ENCODE assay signal across 13 cellular contexts in the genomic region with DNA sequence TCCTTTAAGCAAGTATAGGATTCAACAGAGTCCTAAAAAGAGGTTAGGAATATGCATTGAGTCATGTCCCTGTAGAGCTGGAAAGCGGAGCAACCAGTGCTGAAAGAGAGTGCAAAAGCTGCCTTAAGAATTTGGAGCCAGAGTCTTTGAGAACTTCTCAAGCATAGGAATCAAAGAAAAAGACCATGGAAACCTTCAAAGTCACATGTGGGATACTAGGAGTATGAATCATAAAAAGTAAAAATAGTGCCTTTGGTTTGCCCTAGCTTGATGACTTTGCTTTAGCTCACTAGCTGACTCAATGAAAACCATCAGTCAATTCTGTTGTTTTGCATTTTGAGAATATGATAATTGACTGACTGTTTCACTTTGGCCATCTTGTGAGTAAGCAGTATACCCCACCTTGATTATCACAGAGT.
DNase-seq lines count a peak whose midpoint lies in the region; ATAC-seq and TF ChIP-seq lines count a peak whose summit lies in the region.
"Had no signal": no experiment of that assay in that cellular context is flagged by ENCODE, and none has a peak within 500 bp of the region (broad histone marks: within the 10 kb centered on the region; RNA-seq: fewer than 3 reads in every experiment).

No MANE protein-coding gene starts in this region.

- H3K9me1 ChIP-seq in IMR-90 (ENCODE audit: insufficient read depth, low read length): no peaks in the 10 kb centered on the region; the same call in 1 of the 2 replicates

- dilution Hi-C loops in IMR-90 (cut with HindIII; ENCODE audit: low sequenced_read_pairs, unreplicated experiment): no loop called here

- H3K4me1 Mint-ChIP-seq in activated T-cell treated with anti-CD3 and anti-CD28 coated beads, Interleukin-2, amount 50 U/mL, for 4 hours (ENCODE audit: low read depth): peaks cover 15% of the 10 kb centered on the region

- H3K4me3 Mint-ChIP-seq in activated T-cell treated with anti-CD3 and anti-CD28 coated beads, Interleukin-2, amount 50 U/mL, for 4 hours: no peak overlapping the region

- ATAC-seq in activated T-cell treated with anti-CD3 and anti-CD28 coated beads, Interleukin-2, amount 50 U/mL, for 4 hours: peak; percentile 97
- peak; percentile 90 for ATAC-seq in IMR-90 (ENCODE audit: low read depth)
- ATAC-seq in stimulated activated naive CD8-positive, alpha-beta T cell treated with anti-CD3 and anti-CD28 coated beads, Interleukin-15, Interleukin-2, amounts not matched to agents 100 U/mL and 50 U/mL, for 24 hours: peak; percentile 72
- ATAC-seq in Right ventricle myocardium inferior: no peak
- no peak for ATAC-seq in HG03039 (IDR thresholded peaks at IDR 0.05; ENCODE audit: unreplicated experiment)
- ATAC-seq: left lobe of liver had no signal

- H3K14ac ChIP-seq in IMR-90 (replicated peaks; ENCODE audit: low read depth, low read length): no peak overlapping the region; the same call in 1 of the 2 replicates

- H3K27ac ChIP-seq in IMR-90 (ENCODE audit: insufficient read depth, low read length): peak overlapping the region; percentile 45; the same call in 1 of the 2 replicates
- H3K27ac ChIP-seq: BLaER1 treated with 17β-estradiol and CSF1 and Interleukin-3, amounts not matched to agents 10 nM and 100 nM had no signal

- H3K18ac ChIP-seq in IMR-90 (ENCODE audit: low read depth, low read length): peak overlapping the region; percentile 45; the same call in 1 of the 2 replicates

- POLR2A ChIA-PET in IMR-90 (lab: Charles Lee; ENCODE audit: unreplicated experiment): no interaction called here

- H3K23ac ChIP-seq in IMR-90 (ENCODE audit: low read depth, low read length): no peak overlapping the region

- H3K79me1 ChIP-seq in IMR-90 (ENCODE audit: low read depth in 1 of 2, low read length in 2 of 2): peaks cover 0 to 4% of the 10 kb centered on the region in 2 experiments; a peak in 1 of 4 replicates

- intact Hi-C loops in IMR-90 (cut with micrococcal nuclease): loop anchor here (5.0 to 10.0 kb wide), 2 partner anchors 32 to 115 kb away; no protein-coding TSS in a partner anchor
- intact Hi-C loops in Right ventricle myocardium inferior (cut with DNase I): no loop called here

- TF ChIP-seq CTCF in IMR-90 (conservative IDR thresholded peaks at IDR 0.05; ENCODE audit: low read depth, low read length) (no peak), choroid plexus epithelial cell (conservative IDR thresholded peaks at IDR 0.05; ENCODE audit: low read depth, low read length) (no peak)

- H3K4me1 ChIP-seq in IMR-90 (ENCODE audit: control insufficient read depth, insufficient read depth, low read length): peaks cover 3% of the 10 kb centered on the region

- no peak overlapping the region for H4K5ac ChIP-seq in IMR-90 (ENCODE audit: low read depth, low read length)

- H3K36me3 Mint-ChIP-seq in activated T-cell treated with anti-CD3 and anti-CD28 coated beads, Interleukin-2, amount 50 U/mL, for 4 hours (ENCODE audit: insufficient read depth): no peaks in the 10 kb centered on the region

- peak overlapping the region; percentile 63; the same call in 1 of the 2 replicates for H3K4me2 ChIP-seq in IMR-90 (ENCODE audit: low read depth, low read length)

- H2AK5ac ChIP-seq in IMR-90 (ENCODE audit: low read depth, low read length): no peak overlapping the region

- no peaks in the 10 kb centered on the region for H3K36me3 ChIP-seq in IMR-90 (ENCODE audit: control insufficient read depth, insufficient read depth, low read length)
- H3K36me3 ChIP-seq: BLaER1 treated with 17β-estradiol and CSF1 and Interleukin-3, amounts not matched to agents 10 nM and 100 nM had no signal

- no peaks in the 10 kb centered on the region for H3K9me3 ChIP-seq in IMR-90 (ENCODE audit: control insufficient read depth, insufficient read depth, low read length)
- H3K9me3 ChIP-seq: BLaER1 treated with 17β-estradiol and CSF1 and Interleukin-3, amounts not matched to agents 10 nM and 100 nM had no signal

- no peak overlapping the region for H3K56ac ChIP-seq in IMR-90 (ENCODE audit: extremely low read depth, insufficient read depth, low read length)

- 20% methylated on average over 1 of the region's 1 CpG; no CpG with 5 or more reads in 1 of the 2 experiments for WGBS in IMR-90 (ENCODE audit: extremely low coverage in 2 of 2, insufficient read length in 1 of 2), 2 experiments

- H3K4ac ChIP-seq in IMR-90 (ENCODE audit: low read depth, low read length): peak overlapping the region; percentile 42; the same call in 1 of the 2 replicates

- no peak for TF ChIP-seq POLR2A in IMR-90 (IDR thresholded peaks at IDR 0.05; ENCODE audit: low read depth, low read length)

- H3K9ac ChIP-seq in IMR-90 (ENCODE audit: low read depth, low read length): no peak overlapping the region
- H3K9ac ChIP-seq: BLaER1 treated with 17β-estradiol and CSF1 and Interleukin-3, amounts not matched to agents 10 nM and 100 nM had no signal

- CTCF ChIA-PET in IMR-90 (lab: Yijun Ruan, JAX): interaction anchor here (0.8 kb wide), 1 partner anchor 10 kb away, joined by 3 read pairs; no protein-coding TSS in a partner anchor

- no peak overlapping the region for H2BK15ac ChIP-seq in IMR-90 (ENCODE audit: low read depth, low read length)

- H3K9me3 Mint-ChIP-seq in activated T-cell treated with anti-CD3 and anti-CD28 coated beads, Interleukin-2, amount 50 U/mL, for 4 hours: no peaks in the 10 kb centered on the region

- H2AFZ ChIP-seq in IMR-90 (replicated peaks; ENCODE audit: low read length, poor library complexity): no peak overlapping the region

- H3K27me3 Mint-ChIP-seq in activated T-cell treated with anti-CD3 and anti-CD28 coated beads, Interleukin-2, amount 50 U/mL, for 4 hours (ENCODE audit: low read depth): no peaks in the 10 kb centered on the region

- no peak for DNase-seq in activated T-cell treated with anti-CD3 and anti-CD28 coated beads, Interleukin-2, amount 50 U/mL, for 4 hours
- DNase-seq in activated T-cell treated with anti-CD3 and anti-CD28 coated beads, Interleukin-2, amount 50 U/mL, for 1 hour: no peak
- DNase-seq in IMR-90 (peak; percentile 94), choroid plexus epithelial cell (ENCODE audit: low read depth) (peak; percentile 78), Right ventricle myocardium inferior (ENCODE audit: missing footprints) (no peak), middle frontal gyrus (ENCODE audit: extremely low spot score, low spot score) (no peak)
- no peak for DNase-seq in stimulated activated naive CD8-positive, alpha-beta T cell treated with anti-CD3 and anti-CD28 coated beads, Interleukin-15, Interleukin-2, amounts not matched to agents 100 U/mL and 50 U/mL, for 24 hours
- DNase-seq: activated CD4-positive, alpha-beta T cell treated with anti-CD3 and anti-CD28 coated beads, Interleukin-2, amount 50 U/mL, for 4 hours; cortex of kidney; Kasumi-1 had no signal

- H2BK20ac ChIP-seq in IMR-90 (ENCODE audit: low read depth, low read length): peak overlapping the region; percentile 45; the same call in 1 of the 2 replicates

- H2BK5ac ChIP-seq in IMR-90 (ENCODE audit: low read depth, low read length, poor library complexity, severe bottlenecking): peak overlapping the region; percentile 88

- H3K4me3 ChIP-seq in IMR-90 (ENCODE audit: insufficient read depth, low read depth, low read length) (no peak overlapping the region), choroid plexus epithelial cell (ENCODE audit: low read depth, low read length) (no peak overlapping the region)
- H3K4me3 ChIP-seq: BLaER1 treated with 17β-estradiol and CSF1 and Interleukin-3, amounts not matched to agents 10 nM and 100 nM had no signal

- no peak overlapping the region for H2AK9ac ChIP-seq in IMR-90 (replicated peaks; ENCODE audit: low read depth, low read length, poor library complexity)

- H3K27me3 ChIP-seq in IMR-90 (ENCODE audit: control insufficient read depth, insufficient read depth, low read length): no peaks in the 10 kb centered on the region
- H3K27me3 ChIP-seq: BLaER1 treated with 17β-estradiol and CSF1 and Interleukin-3, amounts not matched to agents 10 nM and 100 nM had no signal

- H4K91ac ChIP-seq in IMR-90 (ENCODE audit: insufficient read depth, low read depth, low read length): 0 out of 2 replicates have a peak overlapping the region, but pooled peaks have one; percentile 30

- peak overlapping the region; percentile 69 for H2BK120ac ChIP-seq in IMR-90 (ENCODE audit: low read depth, low read length)

- H4K20me1 ChIP-seq in IMR-90 (ENCODE audit: insufficient read depth, low read length): no peaks in the 10 kb centered on the region
- H4K20me1 ChIP-seq: BLaER1 treated with 17β-estradiol and CSF1 and Interleukin-3, amounts not matched to agents 10 nM and 100 nM had no signal

- in situ Hi-C loops in IMR-90 (cut with MboI; ENCODE audit: low sequenced_read_pairs): no loop called here

- H4K8ac ChIP-seq in IMR-90 (ENCODE audit: low read depth in 2 of 2, low read length in 2 of 2): peak overlapping the region; percentile 0 to 26; a peak in 1 of 4 replicates

- no peak; the same call in none of the 2 replicates for TF ChIP-seq RAD21 in IMR-90 (IDR thresholded peaks at IDR 0.05; ENCODE audit: low read length)

- BruUV-seq in IMR-90 (replicated peaks; lab: Mats Ljungman, UMichigan): no TSS peak

TF ChIP-seq in IMR-90, 13 proteins besides CTCF, POLR2A, EP300 and RAD21 (continues in another document):
- peak; percentile 48; the same call in 1 of the 2 replicates for TF ChIP-seq BHLHE40 (IDR thresholded peaks at IDR 0.05; ENCODE audit: low read depth, low read length)
- TF ChIP-seq, protein P1, sequence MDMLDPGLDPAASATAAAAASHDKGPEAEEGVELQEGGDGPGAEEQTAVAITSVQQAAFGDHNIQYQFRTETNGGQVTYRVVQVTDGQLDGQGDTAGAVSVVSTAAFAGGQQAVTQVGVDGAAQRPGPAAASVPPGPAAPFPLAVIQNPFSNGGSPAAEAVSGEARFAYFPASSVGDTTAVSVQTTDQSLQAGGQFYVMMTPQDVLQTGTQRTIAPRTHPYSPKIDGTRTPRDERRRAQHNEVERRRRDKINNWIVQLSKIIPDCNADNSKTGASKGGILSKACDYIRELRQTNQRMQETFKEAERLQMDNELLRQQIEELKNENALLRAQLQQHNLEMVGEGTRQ (IDR thresholded peaks at IDR 0.05; ENCODE audit: low read depth, low read length): peak; percentile 86
- peak; percentile 65 for TF ChIP-seq MAFK (IDR thresholded peaks at IDR 0.05; ENCODE audit: low read depth, low read length)
- TF ChIP-seq RCOR1 (IDR thresholded peaks at IDR 0.05; ENCODE audit: insufficient replicate concordance, low read length): no peak
- TF ChIP-seq, protein P2, sequence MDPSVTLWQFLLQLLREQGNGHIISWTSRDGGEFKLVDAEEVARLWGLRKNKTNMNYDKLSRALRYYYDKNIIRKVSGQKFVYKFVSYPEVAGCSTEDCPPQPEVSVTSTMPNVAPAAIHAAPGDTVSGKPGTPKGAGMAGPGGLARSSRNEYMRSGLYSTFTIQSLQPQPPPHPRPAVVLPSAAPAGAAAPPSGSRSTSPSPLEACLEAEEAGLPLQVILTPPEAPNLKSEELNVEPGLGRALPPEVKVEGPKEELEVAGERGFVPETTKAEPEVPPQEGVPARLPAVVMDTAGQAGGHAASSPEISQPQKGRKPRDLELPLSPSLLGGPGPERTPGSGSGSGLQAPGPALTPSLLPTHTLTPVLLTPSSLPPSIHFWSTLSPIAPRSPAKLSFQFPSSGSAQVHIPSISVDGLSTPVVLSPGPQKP (IDR thresholded peaks at IDR 0.05; ENCODE audit: borderline replicate concordance, low read depth, low read length): no peak
- no peak for TF ChIP-seq RFX5 (IDR thresholded peaks at IDR 0.05; ENCODE audit: low read depth, low read length)

Comparison
In these comparisons a context has a peak if more than half of its experiments do, and no peak if none do; other contexts are left out.
1. ATAC-seq: peak in activated T-cell treated with anti-CD3 and anti-CD28 coated beads, Interleukin-2, amount 50 U/mL, for 4 hours (2 of 2), IMR-90 (single experiment) and stimulated activated naive CD8-positive, alpha-beta T cell treated with anti-CD3 and anti-CD28 coated beads, Interleukin-15, Interleukin-2, amounts not matched to agents 100 U/mL and 50 U/mL, for 24 hours (single experiment); none in Right ventricle myocardium inferior (single experiment) and HG03039 (single experiment).
2. DNase-seq: peak in IMR-90 (single experiment) and choroid plexus epithelial cell (single experiment); none in activated T-cell treated with anti-CD3 and anti-CD28 coated beads, Interleukin-2, amount 50 U/mL, for 4 hours (single experiment), activated T-cell treated with anti-CD3 and anti-CD28 coated beads, Interleukin-2, amount 50 U/mL, for 1 hour (single experiment), stimulated activated naive CD8-positive, alpha-beta T cell treated with anti-CD3 and anti-CD28 coated beads, Interleukin-15, Interleukin-2, amounts not matched to agents 100 U/mL and 50 U/mL, for 24 hours (single experiment), Right ventricle myocardium inferior (single experiment) and middle frontal gyrus (single experiment).